Comparison of ENCODE assay signal across 19 cellular contexts in the genomic region with DNA sequence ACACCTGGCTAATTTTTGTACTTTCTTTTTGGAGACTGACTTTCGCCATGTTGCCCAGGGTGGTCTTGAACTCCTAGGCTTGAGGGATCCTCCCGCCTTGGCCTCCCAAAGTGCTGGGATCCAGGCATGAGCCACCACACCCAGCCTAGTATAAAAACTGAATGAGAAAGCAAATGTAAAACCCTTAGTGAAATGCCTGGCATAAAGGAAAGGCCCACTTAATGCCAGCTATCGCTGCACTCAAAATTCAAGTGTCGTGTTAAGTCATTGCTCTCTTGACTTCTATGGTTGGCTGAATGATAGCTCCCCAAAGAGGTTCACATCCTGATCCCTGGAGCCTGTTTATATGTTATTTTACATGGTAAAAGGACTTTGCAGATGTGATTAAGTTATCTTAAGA.
"Had no signal": no experiment of that assay in that cellular context is flagged by ENCODE, and none has a peak within 500 bp of the region (broad histone marks: within the 10 kb centered on the region; RNA-seq: fewer than 3 reads in every experiment).

No MANE protein-coding gene starts in this region.

- H3K4me3 ChIP-seq: adrenal gland, Peyer's patch had no signal

- H3K9me3 ChIP-seq: adrenal gland, Peyer's patch had no signal

- H3K36me3 ChIP-seq: adrenal gland, Peyer's patch had no signal

- H3K27ac ChIP-seq: adrenal gland, Peyer's patch, RWPE1 had no signal

- H3K27me3 ChIP-seq: adrenal gland, Peyer's patch had no signal

- DNase-seq: activated B cell treated with CpG ODN at 0.5 μM for 24 hours; activated CD4-positive, alpha-beta memory T cell treated with anti-CD3 and anti-CD28 coated beads for 36 hours; activated CD4-positive, alpha-beta T cell treated with anti-CD3 and anti-CD28 coated beads, Interleukin-2, amount 10 ng/mL, durations not matched to agents 7 days and 5 days; activated naive CD4-positive, alpha-beta T cell treated with anti-CD3 and anti-CD28 coated beads, Interleukin-2, amount 50 U/mL, for 16 hours; activated naive CD8-positive, alpha-beta T cell treated with anti-CD3 and anti-CD28 coated beads, Interleukin-2, amount 10 ng/mL, durations not matched to agents 7 days and 5 days; activated T-cell treated with anti-CD3 and anti-CD28 coated beads for 4 hours; adrenal gland; anterior cingulate cortex; central memory CD4-positive, alpha-beta T cell; KG1; NCI-H1092; NCI-H1417; NCI-H1694 treated with DMSO at 0.1 percent for 48 hours; NCI-H2029 treated with DMSO at 0.1 percent for 48 hours; NCI-H446; NCI-H524; Peyer's patch; SHP77 treated with DMSO at 0.1 percent for 48 hours had no signal
